Comparison of ENCODE assay signal across 1 cellular context in genomic region chr4:166312166-166312565, GRCh38.
TF ChIP-seq lines count a peak whose summit lies in the region.

No MANE protein-coding gene starts in this region.

TF ChIP-seq in GM23338, 12 proteins besides CTCF, POLR2A, EP300 and RAD21 (continued from another document):
- TF ChIP-seq ZNF462 (CRISPR knock-in tag; IDR thresholded peaks at IDR 0.05) = no peak
- no peak for TF ChIP-seq ETS1 (IDR thresholded peaks at IDR 0.05)
- TF ChIP-seq CREB1 (CRISPR knock-in tag; IDR thresholded peaks at IDR 0.05; ENCODE audit: low read depth) = no peak
- no peak for TF ChIP-seq EZH2 (IDR thresholded peaks at IDR 0.05; ENCODE audit: low read depth, unreplicated experiment)
- no peak for TF ChIP-seq STAT1 (IDR thresholded peaks at IDR 0.05; ENCODE audit: unreplicated experiment)
- no peak for TF ChIP-seq ZNF114 (CRISPR knock-in tag; IDR thresholded peaks at IDR 0.05)
- TF ChIP-seq NANOG (IDR thresholded peaks at IDR 0.05; ENCODE audit: borderline replicate concordance) = no peak
